In genomic region chr7:116663744-116664143, GRCh38 we compare ENCODE assay signal across 18 cellular contexts. TPM values are rescaled to one million over a fixed set of nuclear protein-coding genes. Genes with fewer than 3 reads are reported as not detected.
DNase-seq lines count a peak whose midpoint lies in the region; ATAC-seq, FAIRE-seq and TF ChIP-seq lines count a peak whose summit lies in the region.
"Had no signal": no experiment of that assay in that cellular context is flagged by ENCODE, and none has a peak within 500 bp of the region (broad histone marks: within the 10 kb centered on the region; RNA-seq: fewer than 3 reads in every experiment).

No MANE protein-coding gene starts in this region.

- ATAC-seq in Right ventricle myocardium superior (ENCODE audit: poor library complexity) (peak; percentile 63), pancreas (peak; percentile 63 to 93 (median 78))
- ATAC-seq: HepG2 had no signal

- POLR2A ChIA-PET in HEK293 (lab: Yijun Ruan, JAX) (no interaction called here), GM10248 (lab: Yijun Ruan, JAX) (no interaction called here)

- H3K9me3 ChIP-seq in HEK293 (ENCODE audit: control insufficient read depth, insufficient read depth, low read depth, low read length) (no peaks in the 10 kb centered on the region), pancreas (no peaks in the 10 kb centered on the region), spleen (peaks cover 0 to 7% (median 0%) of the 10 kb centered on the region in 8 donors)
- H3K9me3 ChIP-seq: BE2C had no signal

- H3K36me3 ChIP-seq in HEK293 (ENCODE audit: control insufficient read depth in 2 of 2, insufficient read depth in 1 of 2, low read length in 2 of 2) (no peaks in the 10 kb centered on the region), pancreas (no peaks in the 10 kb centered on the region), spleen (no peaks in the 10 kb centered on the region)
- H3K36me3 ChIP-seq: BE2C had no signal

- WGBS in pancreas, 2 donors: 51 to 58% methylated on average over 4 of the region's 4 CpGs
- 86 to 91% (median 89%) methylated on average over 4 of the region's 4 CpGs for WGBS in spleen, 5 donors

- H3K27me3 ChIP-seq in pancreas (no peaks in the 10 kb centered on the region), spleen (replicated peaks in 1 of 7) (peaks cover 0 to 32% (median 0%) of the 10 kb centered on the region in 7 donors)
- H3K27me3 ChIP-seq: BE2C had no signal

- TF ChIP-seq CTCF in HEK293 (tag by site-specific recombination; IDR thresholded peaks at IDR 0.05) (no peak), pancreas (IDR thresholded peaks at IDR 0.05) (no peak), spleen (IDR thresholded peaks at IDR 0.05 in 8 of 11, conservative IDR thresholded peaks at IDR 0.05 in 3 of 11) (no peak), GM10248 (IDR thresholded peaks at IDR 0.05; ENCODE audit: control extremely low read depth, extremely low read depth, low read depth, missing control alignments) (no peak)

- intact Hi-C loops in Right ventricle myocardium superior (cut with DNase I) (no loop called here), pancreas (cut with DNase I) (no loop called here), spleen (cut with DNase I; ENCODE audit: low total_unique reads) (no loop called here)

- no peak for TF ChIP-seq POLR2A in spleen (IDR thresholded peaks at IDR 0.05)

- no peak overlapping the region for H3K4me3 ChIP-seq in HEK293 (ENCODE audit: low read depth, low read length)
- H3K4me3 ChIP-seq in pancreas: no peak overlapping the region
- H3K4me3 ChIP-seq in spleen: no peak overlapping the region
- H3K4me3 ChIP-seq: A549 had no signal

- CTCF ChIA-PET in HEK293 (lab: Yijun Ruan, JAX) (no interaction called here), GM10248 (lab: Yijun Ruan, JAX) (no interaction called here)

- H3K27ac ChIP-seq in HEK293 (ENCODE audit: extremely low read depth, low read depth, low read length) (no peak overlapping the region), pancreas (peak overlapping the region in 1 of 4 donors; percentile 28), spleen (no peak overlapping the region)
- H3K27ac ChIP-seq: A549, C4-2B had no signal

- no peak for FAIRE-seq in pancreas (lab: Jason Lieb, UNC)
- FAIRE-seq: A549, D721Med, GM12891, GM19239, HepG2, HTR-8/SVneo had no signal

- H3K4me1 ChIP-seq in HEK293 (ENCODE audit: control insufficient read depth, insufficient read depth, low read length) (no peaks in the 10 kb centered on the region), pancreas (peaks cover 0 to 9% (median 4%) of the 10 kb centered on the region in 3 donors), spleen (no peaks in the 10 kb centered on the region)
- H3K4me1 ChIP-seq: BE2C had no signal

- DNase-seq in COR-L47 (lab: John Stamatoyannopoulos, UW): peak; percentile 11
- peak; percentile 35 for DNase-seq in Right ventricle myocardium superior
- DNase-seq in pancreas: peak in 4 of 6 donors; percentile 21 to 58 (median 44)
- no peak for DNase-seq in spleen
- DNase-seq in GM10248 (ENCODE audit: extremely low spot score): no peak
- DNase-seq: BE2C; CD4-positive, alpha-beta memory T cell; DMS53; GOT3; H9 had no signal

TF ChIP-seq in HEK293, 187 proteins besides CTCF, POLR2A, EP300 and RAD21:
- TF ChIP-seq ZNF138 (tag by site-specific recombination; IDR thresholded peaks at IDR 0.05; ENCODE audit: borderline replicate concordance): no peak
- no peak for TF ChIP-seq ZNF112 (tag by site-specific recombination; IDR thresholded peaks at IDR 0.05)
- TF ChIP-seq, protein P1, sequence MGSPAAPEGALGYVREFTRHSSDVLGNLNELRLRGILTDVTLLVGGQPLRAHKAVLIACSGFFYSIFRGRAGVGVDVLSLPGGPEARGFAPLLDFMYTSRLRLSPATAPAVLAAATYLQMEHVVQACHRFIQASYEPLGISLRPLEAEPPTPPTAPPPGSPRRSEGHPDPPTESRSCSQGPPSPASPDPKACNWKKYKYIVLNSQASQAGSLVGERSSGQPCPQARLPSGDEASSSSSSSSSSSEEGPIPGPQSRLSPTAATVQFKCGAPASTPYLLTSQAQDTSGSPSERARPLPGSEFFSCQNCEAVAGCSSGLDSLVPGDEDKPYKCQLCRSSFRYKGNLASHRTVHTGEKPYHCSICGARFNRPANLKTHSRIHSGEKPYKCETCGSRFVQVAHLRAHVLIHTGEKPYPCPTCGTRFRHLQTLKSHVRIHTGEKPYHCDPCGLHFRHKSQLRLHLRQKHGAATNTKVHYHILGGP (tag by site-specific recombination; IDR thresholded peaks at IDR 0.05): no peak
- no peak for TF ChIP-seq SP3 (tag by site-specific recombination; IDR thresholded peaks at IDR 0.05)
- peak; percentile 72 for TF ChIP-seq SCRT2 (tag by site-specific recombination; IDR thresholded peaks at IDR 0.05)
- TF ChIP-seq, protein P2, sequence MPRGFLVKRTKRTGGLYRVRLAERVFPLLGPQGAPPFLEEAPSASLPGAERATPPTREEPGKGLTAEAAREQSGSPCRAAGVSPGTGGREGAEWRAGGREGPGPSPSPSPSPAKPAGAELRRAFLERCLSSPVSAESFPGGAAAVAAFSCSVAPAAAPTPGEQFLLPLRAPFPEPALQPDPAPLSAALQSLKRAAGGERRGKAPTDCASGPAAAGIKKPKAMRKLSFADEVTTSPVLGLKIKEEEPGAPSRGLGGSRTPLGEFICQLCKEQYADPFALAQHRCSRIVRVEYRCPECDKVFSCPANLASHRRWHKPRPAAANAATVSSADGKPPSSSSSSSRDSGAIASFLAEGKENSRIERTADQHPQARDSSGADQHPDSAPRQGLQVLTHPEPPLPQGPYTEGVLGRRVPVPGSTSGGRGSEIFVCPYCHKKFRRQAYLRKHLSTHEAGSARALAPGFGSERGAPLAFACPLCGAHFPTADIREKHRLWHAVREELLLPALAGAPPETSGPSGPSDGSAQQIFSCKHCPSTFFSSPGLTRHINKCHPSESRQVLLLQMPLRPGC (tag by site-specific recombination; IDR thresholded peaks at IDR 0.05): no peak
- TF ChIP-seq PBX3 (CRISPR knock-in tag; IDR thresholded peaks at IDR 0.05): no peak

RNA-seq across cellular contexts. Expression of gene MET, which starts 8.3 kb away (rescaled TPM):
- 14.3 TPM for total RNA-seq in Right ventricle myocardium superior
- total RNA-seq in pancreas: 10 to 100 TPM; 10.7 to 23.5 (median 17.9) TPM
- polyA plus RNA-seq in pancreas: 1 to 10 TPM; 2.0 to 2.7 TPM
- 10 to 100 TPM; 10.6 to 28.8 (median 22.3) TPM for total RNA-seq in spleen
- polyA plus RNA-seq in spleen: 1 to 10 TPM in 1 of 3 donors, under 1 TPM in 2; 0.68 to 1.9 (median 0.96) TPM
- polyA plus RNA-seq: CD4-positive, alpha-beta memory T cell had no signal

Comparison
In these comparisons a context has a peak if more than half of its experiments do, and no peak if none do; other contexts are left out.
1. DNase-seq: peak in COR-L47 (single experiment), Right ventricle myocardium superior (single experiment) and pancreas (4 of 6); none in spleen (single experiment) and GM10248 (single experiment).